In genomic region chr10:124152781-124153600, GRCh38 we compare ENCODE assay signal across 8 cellular contexts. TPM values are rescaled to one million over a fixed set of nuclear protein-coding genes. Genes with fewer than 3 reads are reported as not detected.
DNase-seq lines count a peak whose midpoint lies in the region; ATAC-seq and TF ChIP-seq lines count a peak whose summit lies in the region.

No MANE protein-coding gene starts in this region.

- peaks cover 5% of the 10 kb centered on the region for H3K4me1 ChIP-seq in foreskin keratinocyte

- ATAC-seq in HG03103 (IDR thresholded peaks at IDR 0.05; ENCODE audit: low read depth, unreplicated experiment) (peak; percentile 62), foreskin keratinocyte (peak; percentile 92)

- peak overlapping the region; percentile 32 for H3K27ac ChIP-seq in foreskin keratinocyte

- DNase-seq in activated CD4-positive, alpha-beta T cell treated with anti-CD3 and anti-CD28 coated beads for 24 hours (ENCODE audit: low read depth in 2 of 2): peak; percentile 15 to 18
- DNase-seq in activated CD4-positive, alpha-beta T cell treated with anti-CD3 and anti-CD28 coated beads for 1 hour: no peak
- peak; percentile 87 for DNase-seq in NCI-H345 (lab: John Stamatoyannopoulos, UW)
- DNase-seq in activated T-cell treated with anti-CD3 and anti-CD28 coated beads, Interleukin-2, amount 50 U/mL, for 1 hour: peak; percentile 27
- peak; percentile 98 to 99 for DNase-seq in foreskin keratinocyte
- peak; percentile 26 for DNase-seq in pons (ENCODE audit: low spot score)
- no peak for DNase-seq in cerebellar nuclear complex (lab: John Stamatoyannopoulos, UW)

- TF ChIP-seq CTCF in foreskin keratinocyte (conservative IDR thresholded peaks at IDR 0.05): peak; percentile 25

- H3K27me3 ChIP-seq in foreskin keratinocyte: no peaks in the 10 kb centered on the region

RNA-seq across cellular contexts. Expression of gene CHST15, which starts 59.6 kb away (rescaled TPM):
- total RNA-seq in foreskin keratinocyte: 28.2 and 31.9 TPM in 2 replicates
- polyA plus RNA-seq in foreskin keratinocyte: 13.0 and 13.4 TPM in 2 replicates

Comparison
In these comparisons a context has a peak if more than half of its experiments do, and no peak if none do; other contexts are left out.
1. DNase-seq: peak in activated CD4-positive, alpha-beta T cell treated with anti-CD3 and anti-CD28 coated beads for 24 hours (2 of 2), NCI-H345 (single experiment), activated T-cell treated with anti-CD3 and anti-CD28 coated beads, Interleukin-2, amount 50 U/mL, for 1 hour (single experiment), foreskin keratinocyte (2 of 2) and pons (single experiment); none in activated CD4-positive, alpha-beta T cell treated with anti-CD3 and anti-CD28 coated beads for 1 hour (single experiment) and cerebellar nuclear complex (0 of 2).